Comparison of ENCODE assay signal across 1 cellular context in genomic region chr2:199979841-199980628, GRCh38.
TF ChIP-seq lines count a peak whose summit lies in the region.

No MANE protein-coding gene starts in this region.

TF ChIP-seq in GM12878, 131 proteins besides CTCF, POLR2A, EP300 and RAD21 (continued from another document):
- TF ChIP-seq RCOR1 (conservative IDR thresholded peaks at IDR 0.05; ENCODE audit: low read depth, low read length) (no peak), FOXK2 (IDR thresholded peaks at IDR 0.05) (no peak), NFIC (IDR thresholded peaks at IDR 0.05; ENCODE audit: low read depth, low read length) (no peak), ZNF274 (IDR thresholded peaks at IDR 0.05; ENCODE audit: insufficient read depth, insufficient read length) (no peak), E2F8 (IDR thresholded peaks at IDR 0.05; ENCODE audit: low read depth, partially characterized antibody) (no peak), SMC3 (IDR thresholded peaks at IDR 0.05; ENCODE audit: borderline replicate concordance, low read length) (peak; percentile 72), SMAD5 (IDR thresholded peaks at IDR 0.05; ENCODE audit: low read depth) (no peak), EGR1 (IDR thresholded peaks at IDR 0.05; ENCODE audit: borderline replicate concordance in 1 of 2, low read depth in 2 of 2, low read length in 2 of 2) (no peak), KDM1A (IDR thresholded peaks at IDR 0.05; ENCODE audit: borderline replicate concordance) (no peak), PBX3 (IDR thresholded peaks at IDR 0.05; ENCODE audit: insufficient replicate concordance, low read depth, low read length) (no peak), MTA2 (IDR thresholded peaks at IDR 0.05; ENCODE audit: low read depth) (peak; percentile 58), SPI1 (IDR thresholded peaks at IDR 0.05; ENCODE audit: borderline replicate concordance, insufficient read depth, low read depth, low read length) (no peak), FOXM1 (IDR thresholded peaks at IDR 0.05; ENCODE audit: low read depth, low read length) (0 out of 2 replicates have a peak, but pooled peaks have one; percentile 23), SMARCA5 (IDR thresholded peaks at IDR 0.05) (no peak), BRCA1 (IDR thresholded peaks at IDR 0.05; ENCODE audit: low read depth, low read length) (no peak), LARP7 (IDR thresholded peaks at IDR 0.05) (no peak)
- TF ChIP-seq, protein P1, sequence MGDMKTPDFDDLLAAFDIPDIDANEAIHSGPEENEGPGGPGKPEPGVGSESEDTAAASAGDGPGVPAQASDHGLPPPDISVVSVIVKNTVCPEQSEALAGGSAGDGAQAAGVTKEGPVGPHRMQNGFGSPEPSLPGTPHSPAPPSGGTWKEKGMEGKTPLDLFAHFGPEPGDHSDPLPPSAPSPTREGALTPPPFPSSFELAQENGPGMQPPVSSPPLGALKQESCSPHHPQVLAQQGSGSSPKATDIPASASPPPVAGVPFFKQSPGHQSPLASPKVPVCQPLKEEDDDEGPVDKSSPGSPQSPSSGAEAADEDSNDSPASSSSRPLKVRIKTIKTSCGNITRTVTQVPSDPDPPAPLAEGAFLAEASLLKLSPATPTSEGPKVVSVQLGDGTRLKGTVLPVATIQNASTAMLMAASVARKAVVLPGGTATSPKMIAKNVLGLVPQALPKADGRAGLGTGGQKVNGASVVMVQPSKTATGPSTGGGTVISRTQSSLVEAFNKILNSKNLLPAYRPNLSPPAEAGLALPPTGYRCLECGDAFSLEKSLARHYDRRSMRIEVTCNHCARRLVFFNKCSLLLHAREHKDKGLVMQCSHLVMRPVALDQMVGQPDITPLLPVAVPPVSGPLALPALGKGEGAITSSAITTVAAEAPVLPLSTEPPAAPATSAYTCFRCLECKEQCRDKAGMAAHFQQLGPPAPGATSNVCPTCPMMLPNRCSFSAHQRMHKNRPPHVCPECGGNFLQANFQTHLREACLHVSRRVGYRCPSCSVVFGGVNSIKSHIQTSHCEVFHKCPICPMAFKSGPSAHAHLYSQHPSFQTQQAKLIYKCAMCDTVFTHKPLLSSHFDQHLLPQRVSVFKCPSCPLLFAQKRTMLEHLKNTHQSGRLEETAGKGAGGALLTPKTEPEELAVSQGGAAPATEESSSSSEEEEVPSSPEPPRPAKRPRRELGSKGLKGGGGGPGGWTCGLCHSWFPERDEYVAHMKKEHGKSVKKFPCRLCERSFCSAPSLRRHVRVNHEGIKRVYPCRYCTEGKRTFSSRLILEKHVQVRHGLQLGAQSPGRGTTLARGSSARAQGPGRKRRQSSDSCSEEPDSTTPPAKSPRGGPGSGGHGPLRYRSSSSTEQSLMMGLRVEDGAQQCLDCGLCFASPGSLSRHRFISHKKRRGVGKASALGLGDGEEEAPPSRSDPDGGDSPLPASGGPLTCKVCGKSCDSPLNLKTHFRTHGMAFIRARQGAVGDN (IDR thresholded peaks at IDR 0.05), result no peak
- TF ChIP-seq, protein P2, sequence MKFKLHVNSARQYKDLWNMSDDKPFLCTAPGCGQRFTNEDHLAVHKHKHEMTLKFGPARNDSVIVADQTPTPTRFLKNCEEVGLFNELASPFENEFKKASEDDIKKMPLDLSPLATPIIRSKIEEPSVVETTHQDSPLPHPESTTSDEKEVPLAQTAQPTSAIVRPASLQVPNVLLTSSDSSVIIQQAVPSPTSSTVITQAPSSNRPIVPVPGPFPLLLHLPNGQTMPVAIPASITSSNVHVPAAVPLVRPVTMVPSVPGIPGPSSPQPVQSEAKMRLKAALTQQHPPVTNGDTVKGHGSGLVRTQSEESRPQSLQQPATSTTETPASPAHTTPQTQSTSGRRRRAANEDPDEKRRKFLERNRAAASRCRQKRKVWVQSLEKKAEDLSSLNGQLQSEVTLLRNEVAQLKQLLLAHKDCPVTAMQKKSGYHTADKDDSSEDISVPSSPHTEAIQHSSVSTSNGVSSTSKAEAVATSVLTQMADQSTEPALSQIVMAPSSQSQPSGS (IDR thresholded peaks at IDR 0.05; ENCODE audit: low read length), result no peak
- TF ChIP-seq, protein P3, sequence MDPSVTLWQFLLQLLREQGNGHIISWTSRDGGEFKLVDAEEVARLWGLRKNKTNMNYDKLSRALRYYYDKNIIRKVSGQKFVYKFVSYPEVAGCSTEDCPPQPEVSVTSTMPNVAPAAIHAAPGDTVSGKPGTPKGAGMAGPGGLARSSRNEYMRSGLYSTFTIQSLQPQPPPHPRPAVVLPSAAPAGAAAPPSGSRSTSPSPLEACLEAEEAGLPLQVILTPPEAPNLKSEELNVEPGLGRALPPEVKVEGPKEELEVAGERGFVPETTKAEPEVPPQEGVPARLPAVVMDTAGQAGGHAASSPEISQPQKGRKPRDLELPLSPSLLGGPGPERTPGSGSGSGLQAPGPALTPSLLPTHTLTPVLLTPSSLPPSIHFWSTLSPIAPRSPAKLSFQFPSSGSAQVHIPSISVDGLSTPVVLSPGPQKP (IDR thresholded peaks at IDR 0.05; ENCODE audit: low read depth, low read length), result no peak
TF ChIP-seq in GM12878: peak in this region for 5.
